In the genomic region with DNA sequence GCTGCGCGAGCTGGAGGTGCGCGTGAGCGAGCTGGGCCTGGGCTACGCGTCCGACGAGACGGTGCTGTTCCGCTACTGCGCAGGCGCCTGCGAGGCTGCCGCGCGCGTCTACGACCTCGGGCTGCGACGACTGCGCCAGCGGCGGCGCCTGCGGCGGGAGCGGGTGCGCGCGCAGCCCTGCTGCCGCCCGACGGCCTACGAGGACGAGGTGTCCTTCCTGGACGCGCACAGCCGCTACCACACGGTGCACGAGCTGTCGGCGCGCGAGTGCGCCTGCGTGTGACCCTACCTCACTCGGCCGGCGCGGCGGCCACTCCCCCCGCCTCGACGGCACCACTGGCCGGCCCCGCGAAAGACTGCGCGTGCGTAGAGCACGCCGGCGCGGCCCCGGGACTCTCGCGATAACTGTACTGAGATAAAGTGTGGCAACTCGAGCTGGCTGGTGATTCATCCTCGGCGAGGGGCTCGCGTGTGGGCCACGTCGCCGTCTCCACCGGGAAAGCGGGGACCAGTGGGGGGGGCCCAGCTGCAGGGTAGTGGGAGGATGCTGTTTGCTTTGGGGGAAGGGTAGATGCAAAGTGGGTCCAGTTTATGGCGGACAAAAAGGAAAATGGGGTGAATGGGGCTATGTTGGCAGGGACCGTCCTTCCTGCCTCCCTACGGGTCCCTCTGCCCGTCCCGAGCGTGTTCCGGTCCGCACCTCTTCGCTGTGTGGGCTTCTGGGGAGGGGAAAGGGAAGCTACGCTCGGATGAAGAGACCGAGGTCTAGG, we compare ENCODE assay signal across 1 cellular context.
A peak's percentile ranks its signal among the peaks of the same experiment; 100 is the strongest.
TF ChIP-seq lines count a peak whose summit lies in the region.

No MANE protein-coding gene starts in this region.

TF ChIP-seq in HepG2, 621 proteins besides CTCF, POLR2A, EP300 and RAD21 (continued from another document and continues in another):
- TF ChIP-seq, protein P1, sequence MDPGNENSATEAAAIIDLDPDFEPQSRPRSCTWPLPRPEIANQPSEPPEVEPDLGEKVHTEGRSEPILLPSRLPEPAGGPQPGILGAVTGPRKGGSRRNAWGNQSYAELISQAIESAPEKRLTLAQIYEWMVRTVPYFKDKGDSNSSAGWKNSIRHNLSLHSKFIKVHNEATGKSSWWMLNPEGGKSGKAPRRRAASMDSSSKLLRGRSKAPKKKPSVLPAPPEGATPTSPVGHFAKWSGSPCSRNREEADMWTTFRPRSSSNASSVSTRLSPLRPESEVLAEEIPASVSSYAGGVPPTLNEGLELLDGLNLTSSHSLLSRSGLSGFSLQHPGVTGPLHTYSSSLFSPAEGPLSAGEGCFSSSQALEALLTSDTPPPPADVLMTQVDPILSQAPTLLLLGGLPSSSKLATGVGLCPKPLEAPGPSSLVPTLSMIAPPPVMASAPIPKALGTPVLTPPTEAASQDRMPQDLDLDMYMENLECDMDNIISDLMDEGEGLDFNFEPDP (CRISPR knock-in tag; conservative IDR thresholded peaks at IDR 0.05) = no peak
- TF ChIP-seq MED8 (CRISPR knock-in tag; IDR thresholded peaks at IDR 0.05; ENCODE audit: insufficient replicate concordance) (peak; percentile 71), ZSCAN25 (CRISPR knock-in tag; IDR thresholded peaks at IDR 0.05) (peak; percentile 75), LCORL (IDR thresholded peaks at IDR 0.05) (no peak), LCORL (CRISPR knock-in tag; IDR thresholded peaks at IDR 0.05) (no peak), FOXK2 (IDR thresholded peaks at IDR 0.05) (no peak), PRMT3 (CRISPR knock-in tag; IDR thresholded peaks at IDR 0.05; ENCODE audit: borderline replicate concordance, low read depth) (peak; percentile 90), ZNF263 (CRISPR knock-in tag; IDR thresholded peaks at IDR 0.05) (peak; percentile 8; the same call in 1 of the 2 replicates), GATAD2A (CRISPR knock-in tag; IDR thresholded peaks at IDR 0.05) (peak; percentile 54; the same call in 1 of the 2 replicates), SNAI1 (CRISPR knock-in tag; IDR thresholded peaks at IDR 0.05; ENCODE audit: borderline replicate concordance) (no peak), NBN (conservative IDR thresholded peaks at IDR 0.05) (no peak), ZNF678 (CRISPR knock-in tag; IDR thresholded peaks at IDR 0.05) (peak; percentile 33; the same call in 1 of the 2 replicates), ZNF737 (CRISPR knock-in tag; IDR thresholded peaks at IDR 0.05; ENCODE audit: borderline replicate concordance) (no peak), ZNF543 (CRISPR knock-in tag; IDR thresholded peaks at IDR 0.05) (peak; percentile 57), ZNF224 (CRISPR knock-in tag; IDR thresholded peaks at IDR 0.05) (peak; percentile 94), ZNF781 (CRISPR knock-in tag; IDR thresholded peaks at IDR 0.05; ENCODE audit: borderline replicate concordance, not compliant biosample characterization) (peak; percentile 92), ZSCAN21 (CRISPR knock-in tag; IDR thresholded peaks at IDR 0.05; ENCODE audit: borderline replicate concordance) (peak; percentile 97), ZNF747 (CRISPR knock-in tag; IDR thresholded peaks at IDR 0.05; ENCODE audit: borderline replicate concordance) (peak; percentile 98), ZNF724P (CRISPR knock-in tag; IDR thresholded peaks at IDR 0.05; ENCODE audit: borderline replicate concordance) (no peak), MXI1 (IDR thresholded peaks at IDR 0.05; ENCODE audit: borderline replicate concordance, low read depth, low read length) (peak; percentile 75; the same call in 1 of the 3 replicates), ZNF333 (CRISPR knock-in tag; IDR thresholded peaks at IDR 0.05; ENCODE audit: borderline replicate concordance) (peak; percentile 77), ZBTB20 (CRISPR knock-in tag; IDR thresholded peaks at IDR 0.05; ENCODE audit: borderline replicate concordance, low read depth) (no peak; the same call in 1 of the 2 replicates), KMT2A (CRISPR knock-in tag; IDR thresholded peaks at IDR 0.05) (peak; percentile 65; the same call in 1 of the 2 replicates), ZMYM3 (CRISPR knock-in tag; IDR thresholded peaks at IDR 0.05) (peak; percentile 37; the same call in 1 of the 2 replicates), ZNF570 (CRISPR knock-in tag; IDR thresholded peaks at IDR 0.05; ENCODE audit: borderline replicate concordance) (no peak), PRPF4 (IDR thresholded peaks at IDR 0.05; ENCODE audit: low read depth, low read length, poor library complexity, severe bottlenecking) (no peak), SRF (IDR thresholded peaks at IDR 0.05; ENCODE audit: low read depth, low read length) (no peak)
- TF ChIP-seq, protein P2, sequence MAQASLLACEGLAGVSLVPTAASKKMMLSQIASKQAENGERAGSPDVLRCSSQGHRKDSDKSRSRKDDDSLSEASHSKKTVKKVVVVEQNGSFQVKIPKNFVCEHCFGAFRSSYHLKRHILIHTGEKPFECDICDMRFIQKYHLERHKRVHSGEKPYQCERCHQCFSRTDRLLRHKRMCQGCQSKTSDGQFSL (CRISPR knock-in tag; IDR thresholded peaks at IDR 0.05) = peak; percentile 99
- TF ChIP-seq, protein P3, sequence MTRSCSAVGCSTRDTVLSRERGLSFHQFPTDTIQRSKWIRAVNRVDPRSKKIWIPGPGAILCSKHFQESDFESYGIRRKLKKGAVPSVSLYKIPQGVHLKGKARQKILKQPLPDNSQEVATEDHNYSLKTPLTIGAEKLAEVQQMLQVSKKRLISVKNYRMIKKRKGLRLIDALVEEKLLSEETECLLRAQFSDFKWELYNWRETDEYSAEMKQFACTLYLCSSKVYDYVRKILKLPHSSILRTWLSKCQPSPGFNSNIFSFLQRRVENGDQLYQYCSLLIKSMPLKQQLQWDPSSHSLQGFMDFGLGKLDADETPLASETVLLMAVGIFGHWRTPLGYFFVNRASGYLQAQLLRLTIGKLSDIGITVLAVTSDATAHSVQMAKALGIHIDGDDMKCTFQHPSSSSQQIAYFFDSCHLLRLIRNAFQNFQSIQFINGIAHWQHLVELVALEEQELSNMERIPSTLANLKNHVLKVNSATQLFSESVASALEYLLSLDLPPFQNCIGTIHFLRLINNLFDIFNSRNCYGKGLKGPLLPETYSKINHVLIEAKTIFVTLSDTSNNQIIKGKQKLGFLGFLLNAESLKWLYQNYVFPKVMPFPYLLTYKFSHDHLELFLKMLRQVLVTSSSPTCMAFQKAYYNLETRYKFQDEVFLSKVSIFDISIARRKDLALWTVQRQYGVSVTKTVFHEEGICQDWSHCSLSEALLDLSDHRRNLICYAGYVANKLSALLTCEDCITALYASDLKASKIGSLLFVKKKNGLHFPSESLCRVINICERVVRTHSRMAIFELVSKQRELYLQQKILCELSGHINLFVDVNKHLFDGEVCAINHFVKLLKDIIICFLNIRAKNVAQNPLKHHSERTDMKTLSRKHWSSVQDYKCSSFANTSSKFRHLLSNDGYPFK (CRISPR knock-in tag; IDR thresholded peaks at IDR 0.05; ENCODE audit: borderline replicate concordance) = peak; percentile 76
- TF ChIP-seq, protein P4, sequence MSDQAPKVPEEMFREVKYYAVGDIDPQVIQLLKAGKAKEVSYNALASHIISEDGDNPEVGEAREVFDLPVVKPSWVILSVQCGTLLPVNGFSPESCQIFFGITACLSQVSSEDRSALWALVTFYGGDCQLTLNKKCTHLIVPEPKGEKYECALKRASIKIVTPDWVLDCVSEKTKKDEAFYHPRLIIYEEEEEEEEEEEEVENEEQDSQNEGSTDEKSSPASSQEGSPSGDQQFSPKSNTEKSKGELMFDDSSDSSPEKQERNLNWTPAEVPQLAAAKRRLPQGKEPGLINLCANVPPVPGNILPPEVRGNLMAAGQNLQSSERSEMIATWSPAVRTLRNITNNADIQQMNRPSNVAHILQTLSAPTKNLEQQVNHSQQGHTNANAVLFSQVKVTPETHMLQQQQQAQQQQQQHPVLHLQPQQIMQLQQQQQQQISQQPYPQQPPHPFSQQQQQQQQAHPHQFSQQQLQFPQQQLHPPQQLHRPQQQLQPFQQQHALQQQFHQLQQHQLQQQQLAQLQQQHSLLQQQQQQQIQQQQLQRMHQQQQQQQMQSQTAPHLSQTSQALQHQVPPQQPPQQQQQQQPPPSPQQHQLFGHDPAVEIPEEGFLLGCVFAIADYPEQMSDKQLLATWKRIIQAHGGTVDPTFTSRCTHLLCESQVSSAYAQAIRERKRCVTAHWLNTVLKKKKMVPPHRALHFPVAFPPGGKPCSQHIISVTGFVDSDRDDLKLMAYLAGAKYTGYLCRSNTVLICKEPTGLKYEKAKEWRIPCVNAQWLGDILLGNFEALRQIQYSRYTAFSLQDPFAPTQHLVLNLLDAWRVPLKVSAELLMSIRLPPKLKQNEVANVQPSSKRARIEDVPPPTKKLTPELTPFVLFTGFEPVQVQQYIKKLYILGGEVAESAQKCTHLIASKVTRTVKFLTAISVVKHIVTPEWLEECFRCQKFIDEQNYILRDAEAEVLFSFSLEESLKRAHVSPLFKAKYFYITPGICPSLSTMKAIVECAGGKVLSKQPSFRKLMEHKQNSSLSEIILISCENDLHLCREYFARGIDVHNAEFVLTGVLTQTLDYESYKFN (CRISPR knock-in tag; conservative IDR thresholded peaks at IDR 0.05) = peak; percentile 58; the same call in 1 of the 2 replicates
- TF ChIP-seq, protein P5, sequence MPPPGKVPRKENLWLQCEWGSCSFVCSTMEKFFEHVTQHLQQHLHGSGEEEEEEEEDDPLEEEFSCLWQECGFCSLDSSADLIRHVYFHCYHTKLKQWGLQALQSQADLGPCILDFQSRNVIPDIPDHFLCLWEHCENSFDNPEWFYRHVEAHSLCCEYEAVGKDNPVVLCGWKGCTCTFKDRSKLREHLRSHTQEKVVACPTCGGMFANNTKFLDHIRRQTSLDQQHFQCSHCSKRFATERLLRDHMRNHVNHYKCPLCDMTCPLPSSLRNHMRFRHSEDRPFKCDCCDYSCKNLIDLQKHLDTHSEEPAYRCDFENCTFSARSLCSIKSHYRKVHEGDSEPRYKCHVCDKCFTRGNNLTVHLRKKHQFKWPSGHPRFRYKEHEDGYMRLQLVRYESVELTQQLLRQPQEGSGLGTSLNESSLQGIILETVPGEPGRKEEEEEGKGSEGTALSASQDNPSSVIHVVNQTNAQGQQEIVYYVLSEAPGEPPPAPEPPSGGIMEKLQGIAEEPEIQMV (CRISPR knock-in tag; IDR thresholded peaks at IDR 0.05; ENCODE audit: low read depth) = peak; percentile 87
- TF ChIP-seq, protein P6, sequence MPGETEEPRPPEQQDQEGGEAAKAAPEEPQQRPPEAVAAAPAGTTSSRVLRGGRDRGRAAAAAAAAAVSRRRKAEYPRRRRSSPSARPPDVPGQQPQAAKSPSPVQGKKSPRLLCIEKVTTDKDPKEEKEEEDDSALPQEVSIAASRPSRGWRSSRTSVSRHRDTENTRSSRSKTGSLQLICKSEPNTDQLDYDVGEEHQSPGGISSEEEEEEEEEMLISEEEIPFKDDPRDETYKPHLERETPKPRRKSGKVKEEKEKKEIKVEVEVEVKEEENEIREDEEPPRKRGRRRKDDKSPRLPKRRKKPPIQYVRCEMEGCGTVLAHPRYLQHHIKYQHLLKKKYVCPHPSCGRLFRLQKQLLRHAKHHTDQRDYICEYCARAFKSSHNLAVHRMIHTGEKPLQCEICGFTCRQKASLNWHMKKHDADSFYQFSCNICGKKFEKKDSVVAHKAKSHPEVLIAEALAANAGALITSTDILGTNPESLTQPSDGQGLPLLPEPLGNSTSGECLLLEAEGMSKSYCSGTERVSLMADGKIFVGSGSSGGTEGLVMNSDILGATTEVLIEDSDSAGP (CRISPR knock-in tag; IDR thresholded peaks at IDR 0.05; ENCODE audit: borderline replicate concordance) = peak; percentile 89; the same call in 1 of the 2 replicates
- TF ChIP-seq, protein P7, sequence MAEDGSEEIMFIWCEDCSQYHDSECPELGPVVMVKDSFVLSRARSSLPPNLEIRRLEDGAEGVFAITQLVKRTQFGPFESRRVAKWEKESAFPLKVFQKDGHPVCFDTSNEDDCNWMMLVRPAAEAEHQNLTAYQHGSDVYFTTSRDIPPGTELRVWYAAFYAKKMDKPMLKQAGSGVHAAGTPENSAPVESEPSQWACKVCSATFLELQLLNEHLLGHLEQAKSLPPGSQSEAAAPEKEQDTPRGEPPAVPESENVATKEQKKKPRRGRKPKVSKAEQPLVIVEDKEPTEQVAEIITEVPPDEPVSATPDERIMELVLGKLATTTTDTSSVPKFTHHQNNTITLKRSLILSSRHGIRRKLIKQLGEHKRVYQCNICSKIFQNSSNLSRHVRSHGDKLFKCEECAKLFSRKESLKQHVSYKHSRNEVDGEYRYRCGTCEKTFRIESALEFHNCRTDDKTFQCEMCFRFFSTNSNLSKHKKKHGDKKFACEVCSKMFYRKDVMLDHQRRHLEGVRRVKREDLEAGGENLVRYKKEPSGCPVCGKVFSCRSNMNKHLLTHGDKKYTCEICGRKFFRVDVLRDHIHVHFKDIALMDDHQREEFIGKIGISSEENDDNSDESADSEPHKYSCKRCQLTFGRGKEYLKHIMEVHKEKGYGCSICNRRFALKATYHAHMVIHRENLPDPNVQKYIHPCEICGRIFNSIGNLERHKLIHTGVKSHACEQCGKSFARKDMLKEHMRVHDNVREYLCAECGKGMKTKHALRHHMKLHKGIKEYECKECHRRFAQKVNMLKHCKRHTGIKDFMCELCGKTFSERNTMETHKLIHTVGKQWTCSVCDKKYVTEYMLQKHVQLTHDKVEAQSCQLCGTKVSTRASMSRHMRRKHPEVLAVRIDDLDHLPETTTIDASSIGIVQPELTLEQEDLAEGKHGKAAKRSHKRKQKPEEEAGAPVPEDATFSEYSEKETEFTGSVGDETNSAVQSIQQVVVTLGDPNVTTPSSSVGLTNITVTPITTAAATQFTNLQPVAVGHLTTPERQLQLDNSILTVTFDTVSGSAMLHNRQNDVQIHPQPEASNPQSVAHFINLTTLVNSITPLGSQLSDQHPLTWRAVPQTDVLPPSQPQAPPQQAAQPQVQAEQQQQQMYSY (CRISPR knock-in tag; IDR thresholded peaks at IDR 0.05) = no peak
- TF ChIP-seq, protein P8, sequence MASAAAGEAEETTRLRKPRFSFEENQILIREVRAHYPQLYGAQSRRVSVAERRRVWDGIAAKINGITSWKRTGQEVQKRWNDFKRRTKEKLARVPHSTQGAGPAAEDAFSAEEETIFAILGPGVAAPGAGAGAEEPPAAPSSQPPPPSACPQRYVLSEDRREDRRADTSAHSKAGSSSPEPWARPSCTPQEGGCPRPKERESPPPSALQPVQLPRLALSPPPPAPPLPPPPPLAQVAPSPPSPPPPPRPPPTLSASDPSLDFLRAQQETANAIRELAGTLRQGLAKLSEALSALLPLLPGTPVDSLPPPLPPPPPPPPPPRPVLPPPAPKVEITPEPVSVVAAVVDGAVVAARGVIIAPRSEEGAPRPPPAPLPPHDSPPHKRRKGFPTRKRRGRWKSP (CRISPR knock-in tag; IDR thresholded peaks at IDR 0.05) = peak; percentile 83
- TF ChIP-seq, protein P9, sequence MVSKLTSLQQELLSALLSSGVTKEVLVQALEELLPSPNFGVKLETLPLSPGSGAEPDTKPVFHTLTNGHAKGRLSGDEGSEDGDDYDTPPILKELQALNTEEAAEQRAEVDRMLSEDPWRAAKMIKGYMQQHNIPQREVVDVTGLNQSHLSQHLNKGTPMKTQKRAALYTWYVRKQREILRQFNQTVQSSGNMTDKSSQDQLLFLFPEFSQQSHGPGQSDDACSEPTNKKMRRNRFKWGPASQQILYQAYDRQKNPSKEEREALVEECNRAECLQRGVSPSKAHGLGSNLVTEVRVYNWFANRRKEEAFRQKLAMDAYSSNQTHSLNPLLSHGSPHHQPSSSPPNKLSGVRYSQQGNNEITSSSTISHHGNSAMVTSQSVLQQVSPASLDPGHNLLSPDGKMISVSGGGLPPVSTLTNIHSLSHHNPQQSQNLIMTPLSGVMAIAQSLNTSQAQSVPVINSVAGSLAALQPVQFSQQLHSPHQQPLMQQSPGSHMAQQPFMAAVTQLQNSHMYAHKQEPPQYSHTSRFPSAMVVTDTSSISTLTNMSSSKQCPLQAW (CRISPR knock-in tag; IDR thresholded peaks at IDR 0.05) = peak; percentile 85
